1 cellular context compared by ENCODE assay signal in the genomic region with DNA sequence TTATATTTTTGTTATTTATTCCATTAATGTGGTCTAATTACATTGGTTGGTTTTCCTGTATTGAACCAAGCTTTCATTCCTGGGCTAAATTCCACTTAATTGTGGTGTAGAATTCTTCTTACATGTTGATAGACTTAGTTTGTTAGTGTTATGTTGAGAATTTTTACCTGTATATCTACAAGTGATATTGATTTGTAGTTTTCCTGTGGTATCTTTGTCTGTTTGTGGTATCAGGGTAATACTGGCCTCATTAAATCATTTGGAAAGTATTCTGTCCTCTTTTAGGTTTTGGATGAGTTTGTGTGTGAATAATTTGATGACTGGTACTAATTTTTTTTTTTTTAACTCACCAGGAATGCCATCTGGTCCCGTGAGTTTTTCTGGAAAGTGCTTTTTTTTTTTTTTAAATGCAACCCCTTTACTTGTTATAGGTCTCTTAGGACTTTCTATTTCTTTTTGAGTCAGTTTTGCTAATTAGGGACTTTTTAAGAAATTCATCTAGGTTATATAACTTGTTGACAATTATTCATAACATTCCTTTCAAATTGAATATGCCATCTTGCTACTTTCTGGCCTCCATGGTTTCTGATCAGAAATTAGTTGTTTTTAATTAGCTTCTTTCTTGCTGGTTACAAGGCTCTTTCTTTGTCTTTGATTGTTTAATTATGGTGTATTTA.
TF ChIP-seq lines count a peak whose summit lies in the region.

No MANE protein-coding gene starts in this region.

TF ChIP-seq in GM23338, 12 proteins besides CTCF, POLR2A, EP300 and RAD21 (continued from another document):
- TF ChIP-seq, protein P1, sequence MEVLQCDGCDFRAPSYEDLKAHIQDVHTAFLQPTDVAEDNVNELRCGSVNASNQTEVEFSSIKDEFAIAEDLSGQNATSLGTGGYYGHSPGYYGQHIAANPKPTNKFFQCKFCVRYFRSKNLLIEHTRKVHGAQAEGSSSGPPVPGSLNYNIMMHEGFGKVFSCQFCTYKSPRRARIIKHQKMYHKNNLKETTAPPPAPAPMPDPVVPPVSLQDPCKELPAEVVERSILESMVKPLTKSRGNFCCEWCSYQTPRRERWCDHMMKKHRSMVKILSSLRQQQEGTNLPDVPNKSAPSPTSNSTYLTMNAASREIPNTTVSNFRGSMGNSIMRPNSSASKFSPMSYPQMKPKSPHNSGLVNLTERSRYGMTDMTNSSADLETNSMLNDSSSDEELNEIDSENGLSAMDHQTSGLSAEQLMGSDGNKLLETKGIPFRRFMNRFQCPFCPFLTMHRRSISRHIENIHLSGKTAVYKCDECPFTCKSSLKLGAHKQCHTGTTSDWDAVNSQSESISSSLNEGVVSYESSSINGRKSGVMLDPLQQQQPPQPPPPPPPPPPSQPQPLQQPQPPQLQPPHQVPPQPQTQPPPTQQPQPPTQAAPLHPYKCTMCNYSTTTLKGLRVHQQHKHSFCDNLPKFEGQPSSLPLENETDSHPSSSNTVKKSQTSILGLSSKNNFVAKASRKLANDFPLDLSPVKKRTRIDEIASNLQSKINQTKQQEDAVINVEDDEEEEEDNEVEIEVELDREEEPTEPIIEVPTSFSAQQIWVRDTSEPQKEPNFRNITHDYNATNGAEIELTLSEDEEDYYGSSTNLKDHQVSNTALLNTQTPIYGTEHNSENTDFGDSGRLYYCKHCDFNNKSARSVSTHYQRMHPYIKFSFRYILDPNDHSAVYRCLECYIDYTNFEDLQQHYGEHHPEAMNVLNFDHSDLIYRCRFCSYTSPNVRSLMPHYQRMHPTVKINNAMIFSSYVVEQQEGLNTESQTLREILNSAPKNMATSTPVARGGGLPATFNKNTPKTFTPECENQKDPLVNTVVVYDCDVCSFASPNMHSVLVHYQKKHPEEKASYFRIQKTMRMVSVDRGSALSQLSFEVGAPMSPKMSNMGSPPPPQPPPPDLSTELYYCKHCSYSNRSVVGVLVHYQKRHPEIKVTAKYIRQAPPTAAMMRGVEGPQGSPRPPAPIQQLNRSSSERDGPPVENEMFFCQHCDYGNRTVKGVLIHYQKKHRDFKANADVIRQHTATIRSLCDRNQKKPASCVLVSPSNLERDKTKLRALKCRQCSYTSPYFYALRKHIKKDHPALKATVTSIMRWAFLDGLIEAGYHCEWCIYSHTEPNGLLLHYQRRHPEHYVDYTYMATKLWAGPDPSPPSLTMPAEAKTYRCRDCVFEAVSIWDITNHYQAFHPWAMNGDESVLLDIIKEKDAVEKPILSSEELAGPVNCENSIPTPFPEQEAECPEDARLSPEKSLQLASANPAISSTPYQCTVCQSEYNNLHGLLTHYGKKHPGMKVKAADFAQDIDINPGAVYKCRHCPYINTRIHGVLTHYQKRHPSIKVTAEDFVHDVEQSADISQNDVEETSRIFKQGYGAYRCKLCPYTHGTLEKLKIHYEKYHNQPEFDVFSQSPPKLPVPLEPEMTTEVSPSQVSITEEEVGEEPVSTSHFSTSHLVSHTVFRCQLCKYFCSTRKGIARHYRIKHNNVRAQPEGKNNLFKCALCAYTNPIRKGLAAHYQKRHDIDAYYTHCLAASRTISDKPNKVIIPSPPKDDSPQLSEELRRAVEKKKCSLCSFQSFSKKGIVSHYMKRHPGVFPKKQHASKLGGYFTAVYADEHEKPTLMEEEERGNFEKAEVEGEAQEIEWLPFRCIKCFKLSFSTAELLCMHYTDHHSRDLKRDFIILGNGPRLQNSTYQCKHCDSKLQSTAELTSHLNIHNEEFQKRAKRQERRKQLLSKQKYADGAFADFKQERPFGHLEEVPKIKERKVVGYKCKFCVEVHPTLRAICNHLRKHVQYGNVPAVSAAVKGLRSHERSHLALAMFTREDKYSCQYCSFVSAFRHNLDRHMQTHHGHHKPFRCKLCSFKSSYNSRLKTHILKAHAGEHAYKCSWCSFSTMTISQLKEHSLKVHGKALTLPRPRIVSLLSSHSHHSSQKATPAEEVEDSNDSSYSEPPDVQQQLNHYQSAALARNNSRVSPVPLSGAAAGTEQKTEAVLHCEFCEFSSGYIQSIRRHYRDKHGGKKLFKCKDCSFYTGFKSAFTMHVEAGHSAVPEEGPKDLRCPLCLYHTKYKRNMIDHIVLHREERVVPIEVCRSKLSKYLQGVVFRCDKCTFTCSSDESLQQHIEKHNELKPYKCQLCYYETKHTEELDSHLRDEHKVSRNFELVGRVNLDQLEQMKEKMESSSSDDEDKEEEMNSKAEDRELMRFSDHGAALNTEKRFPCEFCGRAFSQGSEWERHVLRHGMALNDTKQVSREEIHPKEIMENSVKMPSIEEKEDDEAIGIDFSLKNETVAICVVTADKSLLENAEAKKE (CRISPR knock-in tag; IDR thresholded peaks at IDR 0.05), result no peak
